Comparison of ENCODE assay signal across 8 cellular contexts in the genomic region with DNA sequence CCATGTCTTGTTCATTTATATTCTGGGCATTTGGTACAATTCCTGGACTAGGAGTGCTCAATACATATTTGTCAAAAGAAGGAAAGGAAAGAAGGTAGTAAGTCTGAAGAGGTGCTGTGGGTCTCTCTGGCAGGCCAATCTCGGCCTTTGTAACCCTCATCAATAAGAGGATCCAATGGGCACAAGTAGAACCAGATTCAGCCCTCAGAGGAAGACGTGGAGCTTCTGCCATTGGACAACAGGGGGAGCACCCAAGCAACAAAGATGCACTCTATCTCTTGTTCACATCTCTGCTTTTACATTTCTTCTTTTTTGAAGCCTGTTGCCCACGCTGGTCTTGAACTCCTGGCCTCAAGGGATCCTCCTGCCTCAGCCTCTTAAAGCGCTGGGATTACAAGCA. TPM values are rescaled to one million over a fixed set of nuclear protein-coding genes. Genes with fewer than 3 reads are reported as not detected.
DNase-seq lines count a peak whose midpoint lies in the region; ATAC-seq, FAIRE-seq and TF ChIP-seq lines count a peak whose summit lies in the region.

No MANE protein-coding gene starts in this region.

- H3K4me2 ChIP-seq in HCT116 (ENCODE audit: low read length): no peak overlapping the region

- peak overlapping the region; percentile 55 for H3K27ac Mint-ChIP-seq in T-helper 1 cell treated with Interleukin-12 subunit alpha and Interleukin-12 subunit beta and Interleukin-4 antibody, amounts not matched to agents 30 μg/mL and 1 μg/mL, for 36 hours
- H3K27ac Mint-ChIP-seq in chondrocyte (ENCODE audit: unreplicated experiment) (no peak overlapping the region), progenitor cell of endocrine pancreas (no peak overlapping the region)

- no peak overlapping the region for H2AFZ ChIP-seq in HCT116 (ENCODE audit: low read depth, low read length, poor library complexity, severe bottlenecking)

- H3K4me1 ChIP-seq in HCT116 (ENCODE audit: control insufficient read depth in 1 of 2, insufficient read depth in 2 of 2, low read length in 2 of 2) (peaks cover 9 to 21% of the 10 kb centered on the region in 2 experiments), ascending aorta (peaks cover 10 to 29% of the 10 kb centered on the region in 2 donors)

- H3K79me2 ChIP-seq in HCT116 (ENCODE audit: insufficient read depth, low read length): peaks cover 14% of the 10 kb centered on the region

- RAD21 ChIA-PET in HCT116 (lab: Charles Lee; ENCODE audit: low non-redundant PET in 1 of 2, low total read pairs in 2 of 2, uncharacterized antibody in 2 of 2, unreplicated experiment in 2 of 2): interaction anchor here in 1 of 2 experiments (1.0 kb wide), 1 partner anchor 273 kb away, joined by 3 read pairs; no protein-coding TSS in a partner anchor

- FAIRE-seq in HTR-8/SVneo (lab: Jason Lieb, UNC): no peak

- peak; percentile 64 for ATAC-seq in HCT116

- POLR2A ChIA-PET in HCT116 (lab: Charles Lee): no interaction called here

- H3K36me3 ChIP-seq in HCT116 (ENCODE audit: control insufficient read depth in 1 of 2, insufficient read depth in 2 of 2, low read length in 2 of 2) (peaks cover 2 to 4% of the 10 kb centered on the region in 2 experiments; a peak in 3 of 4 replicates), ascending aorta (peaks cover 0 to 4% of the 10 kb centered on the region in 2 donors)

- intact Hi-C loops in HCT116 (cut with micrococcal nuclease) (no loop called here), ascending aorta (cut with DNase I) (loop anchor here (5.0 kb wide), 1 partner anchor 57 kb away; a partner anchor contains a TSS)

- H3K27ac ChIP-seq in HCT116 (ENCODE audit: low read depth, low read length): no peak overlapping the region
- H3K27ac ChIP-seq in ascending aorta: no peak overlapping the region

- CTCF ChIA-PET in HCT116 (lab: Charles Lee): no interaction called here

- no peaks in the 10 kb centered on the region for H3K27me3 ChIP-seq in HCT116 (ENCODE audit: insufficient read depth, low read length)
- no peaks in the 10 kb centered on the region for H3K27me3 ChIP-seq in ascending aorta

- no peaks in the 10 kb centered on the region for H3K27me3 Mint-ChIP-seq in T-helper 1 cell treated with Interleukin-12 subunit alpha and Interleukin-12 subunit beta and Interleukin-4 antibody, amounts not matched to agents 30 μg/mL and 1 μg/mL, for 36 hours (ENCODE audit: low read depth)
- H3K27me3 Mint-ChIP-seq in chondrocyte (ENCODE audit: low read depth): no peaks in the 10 kb centered on the region
- H3K27me3 Mint-ChIP-seq in progenitor cell of endocrine pancreas: no peaks in the 10 kb centered on the region

- H3K9me3 ChIP-seq in HCT116 (ENCODE audit: control insufficient read depth in 1 of 2, insufficient read depth in 1 of 2, low read depth in 1 of 2, low read length in 2 of 2) (no peaks in the 10 kb centered on the region), ascending aorta (no peaks in the 10 kb centered on the region)

- BruUV-seq in HCT116 (replicated peaks; lab: Mats Ljungman, UMichigan): TSS peak; percentile 27

- peaks cover 8% of the 10 kb centered on the region for H3K36me3 Mint-ChIP-seq in T-helper 1 cell treated with Interleukin-12 subunit alpha and Interleukin-12 subunit beta and Interleukin-4 antibody, amounts not matched to agents 30 μg/mL and 1 μg/mL, for 36 hours (ENCODE audit: low read depth)
- H3K36me3 Mint-ChIP-seq in chondrocyte (ENCODE audit: low read depth) (peaks cover 3% of the 10 kb centered on the region), progenitor cell of endocrine pancreas (ENCODE audit: insufficient read depth) (peaks cover 4% of the 10 kb centered on the region)

- DNase-seq in CD1c-positive myeloid dendritic cell (ENCODE audit: extremely low spot score): peak; percentile 48
- no peak for DNase-seq in HCT116 (ENCODE audit: low read depth, low spot score)
- DNase-seq in chondrocyte (ENCODE audit: low spot score): no peak
- DNase-seq in progenitor cell of endocrine pancreas (ENCODE audit: low spot score, unreplicated experiment): no peak
- DNase-seq in ascending aorta (ENCODE audit: low spot score in 2 of 2): no peak
- no peak for DNase-seq in HTR-8/SVneo (ENCODE audit: insufficient read length, low spot score)
- DNase-seq in DMS79 (lab: John Stamatoyannopoulos, UW): no peak

- no peak overlapping the region for H3K9ac ChIP-seq in HCT116 (ENCODE audit: low read length)

- H3K4me1 Mint-ChIP-seq in T-helper 1 cell treated with Interleukin-12 subunit alpha and Interleukin-12 subunit beta and Interleukin-4 antibody, amounts not matched to agents 30 μg/mL and 1 μg/mL, for 36 hours (ENCODE audit: low read depth): peaks cover 30% of the 10 kb centered on the region
- peaks cover 26% of the 10 kb centered on the region for H3K4me1 Mint-ChIP-seq in chondrocyte (ENCODE audit: low read depth)
- H3K4me1 Mint-ChIP-seq in progenitor cell of endocrine pancreas (ENCODE audit: low read depth): peaks cover 12% of the 10 kb centered on the region

- no peaks in the 10 kb centered on the region for H3K9me3 Mint-ChIP-seq in T-helper 1 cell treated with Interleukin-12 subunit alpha and Interleukin-12 subunit beta and Interleukin-4 antibody, amounts not matched to agents 30 μg/mL and 1 μg/mL, for 36 hours
- H3K9me3 Mint-ChIP-seq in chondrocyte (ENCODE audit: low read depth) (no peaks in the 10 kb centered on the region), progenitor cell of endocrine pancreas (ENCODE audit: low read depth) (no peaks in the 10 kb centered on the region)

- no peaks in the 10 kb centered on the region for H3K9me2 ChIP-seq in HCT116 (ENCODE audit: insufficient read depth)

- no peak for TF ChIP-seq POLR2A in HCT116 (IDR thresholded peaks at IDR 0.05; ENCODE audit: borderline replicate concordance, extremely low read depth, insufficient read depth, insufficient read length)

- peak overlapping the region; percentile 37 for H3K4me3 Mint-ChIP-seq in T-helper 1 cell treated with Interleukin-12 subunit alpha and Interleukin-12 subunit beta and Interleukin-4 antibody, amounts not matched to agents 30 μg/mL and 1 μg/mL, for 36 hours
- H3K4me3 Mint-ChIP-seq in chondrocyte (ENCODE audit: unreplicated experiment) (no peak overlapping the region), progenitor cell of endocrine pancreas (ENCODE audit: low read depth) (no peak overlapping the region)

- no peaks in the 10 kb centered on the region for H4K20me1 ChIP-seq in HCT116 (ENCODE audit: insufficient read depth)

- TF ChIP-seq CTCF in HCT116 (IDR thresholded peaks at IDR 0.05 in 2 of 3, conservative IDR thresholded peaks at IDR 0.05 in 1 of 3; ENCODE audit: borderline replicate concordance in 1 of 3, insufficient read depth in 1 of 3, low read depth in 2 of 3, low read length in 2 of 3) (peak; percentile 56 to 64 (median 58); a peak in 5 of 6 replicates), chondrocyte (IDR thresholded peaks at IDR 0.05) (peak; percentile 66), progenitor cell of endocrine pancreas (IDR thresholded peaks at IDR 0.05; ENCODE audit: unreplicated experiment) (peak; percentile 30), ascending aorta (IDR thresholded peaks at IDR 0.05) (no peak)

- peak; percentile 65 for TF ChIP-seq RAD21 in HCT116 (IDR thresholded peaks at IDR 0.05; ENCODE audit: low read depth)

- H3K4me3 ChIP-seq in HCT116 (replicated peaks in 1 of 2; ENCODE audit: low read depth in 1 of 2, low read length in 2 of 2): no peak overlapping the region
- no peak overlapping the region for H3K4me3 ChIP-seq in ascending aorta

TF ChIP-seq in HCT116, 20 proteins besides CTCF, POLR2A, EP300 and RAD21:
- TF ChIP-seq EGR1 (IDR thresholded peaks at IDR 0.05; ENCODE audit: low read depth): no peak
- TF ChIP-seq ELF1 (IDR thresholded peaks at IDR 0.05; ENCODE audit: borderline replicate concordance, low read depth): no peak
- TF ChIP-seq FOSL1 (IDR thresholded peaks at IDR 0.05; ENCODE audit: low read depth): no peak
TF ChIP-seq in HCT116: peak in this region for 0.

RNA-seq across cellular contexts. Expression of a gene that starts 2.2 kb away (rescaled TPM):
- total RNA-seq in HCT116 (2021; ENCODE audit: unreplicated experiment) (20.4 TPM), chondrocyte (28.0 to 30.3 TPM (median 30.1 TPM) in 3 replicates), progenitor cell of endocrine pancreas (36.3 and 37.2 TPM in 2 replicates), ascending aorta (23.4 TPM)
- 24.5 and 26.4 TPM in 2 replicates for polyA plus RNA-seq in HCT116 (2012)

RNA-seq across cellular contexts. Expression of a gene that starts 8.4 kb away (rescaled TPM):
- total RNA-seq in HCT116 (2021; ENCODE audit: unreplicated experiment) (181 TPM), chondrocyte (213 to 227 TPM (median 214 TPM) in 3 replicates), progenitor cell of endocrine pancreas (196 and 199 TPM in 2 replicates), ascending aorta (98.4 TPM)
- polyA plus RNA-seq in HCT116 (2012): 163 and 236 TPM in 2 replicates

RNA-seq across cellular contexts. Expression of a gene that starts 19.3 kb away (rescaled TPM):
- total RNA-seq in HCT116 (2021; ENCODE audit: unreplicated experiment): 69.0 TPM
- 64.7 and 73.9 TPM in 2 replicates for polyA plus RNA-seq in HCT116 (2012)
- 16.1 to 21.3 TPM (median 16.7 TPM) in 3 replicates for total RNA-seq in chondrocyte
- 39.0 and 39.8 TPM in 2 replicates for total RNA-seq in progenitor cell of endocrine pancreas
- 82.8 TPM for total RNA-seq in ascending aorta

RNA-seq across cellular contexts. Expression of a gene that starts 34.7 kb away (rescaled TPM):
- total RNA-seq in HCT116 (2021; ENCODE audit: unreplicated experiment) (49.8 TPM), chondrocyte (13.6 to 15.6 TPM (median 13.9 TPM) in 3 replicates), progenitor cell of endocrine pancreas (52.7 and 53.4 TPM in 2 replicates), ascending aorta (21.2 TPM)
- 49.7 and 62.0 TPM in 2 replicates for polyA plus RNA-seq in HCT116 (2012)

RNA-seq across cellular contexts. Expression of a gene that starts 36.3 kb away (rescaled TPM):
- 45.1 TPM for total RNA-seq in HCT116 (2021; ENCODE audit: unreplicated experiment)
- 33.2 and 36.2 TPM in 2 replicates for polyA plus RNA-seq in HCT116 (2012)
- total RNA-seq in chondrocyte: 37.0 to 58.2 TPM (median 41.2 TPM) in 3 replicates
- 53.4 and 60.8 TPM in 2 replicates for total RNA-seq in progenitor cell of endocrine pancreas
- 61.9 TPM for total RNA-seq in ascending aorta

Comparison
In these comparisons a context has a peak if more than half of its experiments do, and no peak if none do; other contexts are left out.
1. CTCF ChIP-seq: peak in HCT116 (3 of 3), chondrocyte (single experiment) and progenitor cell of endocrine pancreas (single experiment); none in ascending aorta (0 of 3).